Comparison of ENCODE assay signal across 22 cellular contexts in the genomic region with DNA sequence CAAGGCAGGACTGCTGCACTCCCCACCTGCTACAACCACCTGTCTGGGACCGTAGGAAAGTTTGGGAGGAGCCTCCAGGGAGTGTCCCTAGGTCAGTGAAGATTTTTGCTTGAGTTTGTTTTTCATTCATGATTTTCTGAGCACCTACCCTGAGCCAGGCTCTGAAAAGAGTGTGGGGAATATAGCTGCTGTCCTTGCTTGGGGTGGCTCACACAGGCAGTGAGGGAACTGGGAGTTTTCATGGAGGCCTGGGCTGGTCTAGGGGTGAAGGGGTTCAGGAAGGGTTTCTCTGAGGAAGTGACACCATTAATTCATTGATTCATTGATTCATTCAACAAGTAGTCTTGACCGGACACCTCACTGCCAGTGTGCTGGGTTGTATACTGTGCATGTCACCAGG. TPM values are rescaled to one million over a fixed set of nuclear protein-coding genes. Genes with fewer than 3 reads are reported as not detected.
DNase-seq lines count a peak whose midpoint lies in the region; ATAC-seq and TF ChIP-seq lines count a peak whose summit lies in the region.
"Had no signal": no experiment of that assay in that cellular context is flagged by ENCODE, and none has a peak within 500 bp of the region (broad histone marks: within the 10 kb centered on the region; RNA-seq: fewer than 3 reads in every experiment).

No MANE protein-coding gene starts in this region.

- H3K9me3 Mint-ChIP-seq in chondrocyte (ENCODE audit: low read depth): no peaks in the 10 kb centered on the region
- H3K9me3 Mint-ChIP-seq in stimulated activated effector memory CD8-positive, alpha-beta T cell treated with anti-CD3 and anti-CD28 coated beads, Interleukin-12 subunit alpha, Interleukin-12 subunit beta, amount 100 ng/mL, for 72 hours: no peaks in the 10 kb centered on the region

- no peaks in the 10 kb centered on the region for H3K27me3 ChIP-seq in H7 (ENCODE audit: control insufficient read depth, insufficient read depth, low read length)
- H3K27me3 ChIP-seq: BE2C, neutrophil, SJCRH30, upper lobe of left lung had no signal

- H3K27ac Mint-ChIP-seq in chondrocyte (ENCODE audit: unreplicated experiment): no peak overlapping the region
- peak overlapping the region; percentile 82 for H3K27ac Mint-ChIP-seq in stimulated activated effector memory CD8-positive, alpha-beta T cell treated with anti-CD3 and anti-CD28 coated beads, Interleukin-12 subunit alpha, Interleukin-12 subunit beta, amount 100 ng/mL, for 72 hours
- H3K27ac Mint-ChIP-seq: progenitor cell of endocrine pancreas had no signal

- H3K36me3 ChIP-seq in H7 (replicated peaks; ENCODE audit: control insufficient read depth, insufficient read depth, low read length): peaks cover 8% of the 10 kb centered on the region
- H3K36me3 ChIP-seq: BE2C, SJCRH30 had no signal

- DNase-seq in activated effector memory CD4-positive, alpha-beta T cell treated with anti-CD3 and anti-CD28 coated beads, Interleukin-2, amount 50 U/mL, for 16 hours: peak; percentile 47
- DNase-seq in activated effector memory CD4-positive, alpha-beta T cell treated with Interleukin-2 at 50 U/mL for 16 hours: no peak
- DNase-seq in H7 (peak; percentile 23), chondrocyte (ENCODE audit: low spot score) (peak; percentile 15), NCI-H2196 (lab: John Stamatoyannopoulos, UW; ENCODE audit: unreplicated experiment) (no peak)
- DNase-seq in stimulated activated effector memory CD8-positive, alpha-beta T cell treated with anti-CD3 and anti-CD28 coated beads, Interleukin-12 subunit alpha, Interleukin-12 subunit beta, amount 100 ng/mL, for 72 hours (ENCODE audit: low spot score in 2 of 2): no peak
- DNase-seq: amygdala; BE2C; dermis blood vessel endothelial cell; DND-41; MV-4-11; NCI-H2171 treated with DMSO at 0.1 percent for 48 hours; NCI-H526 treated with DMSO at 0.1 percent for 48 hours; SJCRH30; stimulated activated CD4-positive, alpha-beta T cell treated with anti-CD3 and anti-CD28 coated beads, Interleukin-15, amount 100 ng/mL, for 24 hours; T-helper 1 cell had no signal

- H3K36me3 Mint-ChIP-seq in chondrocyte (ENCODE audit: low read depth): peaks cover 8% of the 10 kb centered on the region
- H3K36me3 Mint-ChIP-seq in stimulated activated effector memory CD8-positive, alpha-beta T cell treated with anti-CD3 and anti-CD28 coated beads, Interleukin-12 subunit alpha, Interleukin-12 subunit beta, amount 100 ng/mL, for 72 hours: peaks cover 32% of the 10 kb centered on the region

- TF ChIP-seq CTCF in chondrocyte (IDR thresholded peaks at IDR 0.05): no peak

- peaks cover 4% of the 10 kb centered on the region for H3K4me1 Mint-ChIP-seq in chondrocyte (ENCODE audit: low read depth)
- peaks cover 10% of the 10 kb centered on the region for H3K4me1 Mint-ChIP-seq in stimulated activated effector memory CD8-positive, alpha-beta T cell treated with anti-CD3 and anti-CD28 coated beads, Interleukin-12 subunit alpha, Interleukin-12 subunit beta, amount 100 ng/mL, for 72 hours

- H3K4me3 Mint-ChIP-seq in chondrocyte (ENCODE audit: unreplicated experiment): no peak overlapping the region
- H3K4me3 Mint-ChIP-seq in stimulated activated effector memory CD8-positive, alpha-beta T cell treated with anti-CD3 and anti-CD28 coated beads, Interleukin-12 subunit alpha, Interleukin-12 subunit beta, amount 100 ng/mL, for 72 hours: no peak overlapping the region

- H3K4me3 ChIP-seq in H7 (ENCODE audit: insufficient read depth, low read depth, low read length): no peak overlapping the region
- H3K4me3 ChIP-seq: mucosa of descending colon, SJCRH30, upper lobe of left lung had no signal

- H3K27me3 Mint-ChIP-seq in chondrocyte (ENCODE audit: low read depth): no peaks in the 10 kb centered on the region
- H3K27me3 Mint-ChIP-seq: progenitor cell of endocrine pancreas had no signal

- ATAC-seq in stimulated activated effector memory CD8-positive, alpha-beta T cell treated with anti-CD3 and anti-CD28 coated beads, Interleukin-12 subunit alpha, Interleukin-12 subunit beta, amount 100 ng/mL, for 72 hours: no peak
- no peak for ATAC-seq in GM18511 (IDR thresholded peaks at IDR 0.05; ENCODE audit: unreplicated experiment)
- ATAC-seq in HG02678 (IDR thresholded peaks at IDR 0.05; ENCODE audit: unreplicated experiment): no peak
- ATAC-seq: mucosa of descending colon had no signal

RNA-seq across cellular contexts. Expression of gene SAR1B, which starts 48.8 kb away (rescaled TPM):
- total RNA-seq in H7 (2014; rRNA removed; shearing (Covaris generic)): 12.6 and 22.9 TPM in 2 replicates
- 76.8 to 95.5 TPM (median 77.1 TPM) in 3 replicates for total RNA-seq in chondrocyte

RNA-seq across cellular contexts. Expression of gene JADE2, which starts 58.4 kb away (rescaled TPM):
- total RNA-seq in H7 (2014; rRNA removed; shearing (Covaris generic)): 29.5 and 33.7 TPM in 2 replicates
- total RNA-seq in chondrocyte: 16.3 to 17.6 TPM (median 16.8 TPM) in 3 replicates

Comparison
In these comparisons a context has a peak if more than half of its experiments do, and no peak if none do; other contexts are left out.
1. DNase-seq: peak in activated effector memory CD4-positive, alpha-beta T cell treated with anti-CD3 and anti-CD28 coated beads, Interleukin-2, amount 50 U/mL, for 16 hours (single experiment), H7 (single experiment) and chondrocyte (single experiment); none in activated effector memory CD4-positive, alpha-beta T cell treated with Interleukin-2 at 50 U/mL for 16 hours (single experiment), stimulated activated effector memory CD8-positive, alpha-beta T cell treated with anti-CD3 and anti-CD28 coated beads, Interleukin-12 subunit alpha, Interleukin-12 subunit beta, amount 100 ng/mL, for 72 hours (0 of 2) and NCI-H2196 (single experiment).